1 cellular context compared by ENCODE assay signal in the genomic region with DNA sequence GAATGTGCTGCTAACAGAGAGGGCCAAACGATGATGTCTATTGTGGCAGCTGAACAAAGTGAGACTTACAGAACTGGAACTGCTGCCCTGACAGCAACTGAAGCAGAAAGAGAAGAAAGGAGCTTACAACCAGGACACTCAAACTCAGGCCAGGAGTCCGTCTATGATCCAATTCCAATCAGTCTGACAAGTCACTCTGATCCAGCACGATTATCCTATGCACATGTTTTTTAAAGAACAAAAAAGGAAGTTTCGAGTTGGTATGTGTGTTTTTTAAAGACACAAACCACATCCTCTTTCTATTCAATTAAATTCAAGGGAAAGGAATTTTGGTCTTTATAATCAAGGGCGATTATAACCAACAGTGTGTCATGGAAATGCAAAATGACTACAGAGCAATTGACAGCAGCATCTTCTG.
TF ChIP-seq lines count a peak whose summit lies in the region.

No MANE protein-coding gene starts in this region.

TF ChIP-seq in K562, 482 proteins besides CTCF, POLR2A, EP300 and RAD21 (continued from another document):
- TF ChIP-seq, protein P1, sequence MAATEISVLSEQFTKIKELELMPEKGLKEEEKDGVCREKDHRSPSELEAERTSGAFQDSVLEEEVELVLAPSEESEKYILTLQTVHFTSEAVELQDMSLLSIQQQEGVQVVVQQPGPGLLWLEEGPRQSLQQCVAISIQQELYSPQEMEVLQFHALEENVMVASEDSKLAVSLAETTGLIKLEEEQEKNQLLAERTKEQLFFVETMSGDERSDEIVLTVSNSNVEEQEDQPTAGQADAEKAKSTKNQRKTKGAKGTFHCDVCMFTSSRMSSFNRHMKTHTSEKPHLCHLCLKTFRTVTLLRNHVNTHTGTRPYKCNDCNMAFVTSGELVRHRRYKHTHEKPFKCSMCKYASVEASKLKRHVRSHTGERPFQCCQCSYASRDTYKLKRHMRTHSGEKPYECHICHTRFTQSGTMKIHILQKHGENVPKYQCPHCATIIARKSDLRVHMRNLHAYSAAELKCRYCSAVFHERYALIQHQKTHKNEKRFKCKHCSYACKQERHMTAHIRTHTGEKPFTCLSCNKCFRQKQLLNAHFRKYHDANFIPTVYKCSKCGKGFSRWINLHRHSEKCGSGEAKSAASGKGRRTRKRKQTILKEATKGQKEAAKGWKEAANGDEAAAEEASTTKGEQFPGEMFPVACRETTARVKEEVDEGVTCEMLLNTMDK (IDR thresholded peaks at IDR 0.05; ENCODE audit: borderline replicate concordance, insufficient read depth, low read depth, low read length, poor library complexity, severe bottlenecking) = no peak
- TF ChIP-seq ZNF24 (IDR thresholded peaks at IDR 0.05) = no peak
- no peak for TF ChIP-seq NELFE (IDR thresholded peaks at IDR 0.05; ENCODE audit: insufficient read depth, insufficient read length)
- TF ChIP-seq ZNF263 (CRISPR knock-in tag; IDR thresholded peaks at IDR 0.05; ENCODE audit: borderline replicate concordance) = no peak
- no peak for TF ChIP-seq PHF20 (IDR thresholded peaks at IDR 0.05; ENCODE audit: partially characterized antibody)
